In genomic region chr2:128642316-128642715, GRCh38 we compare ENCODE assay signal across 23 cellular contexts.
A peak's percentile ranks its signal among the peaks of the same experiment; 100 is the strongest.
DNase-seq lines count a peak whose midpoint lies in the region; ATAC-seq and TF ChIP-seq lines count a peak whose summit lies in the region.
"Had no signal": no experiment of that assay in that cellular context is flagged by ENCODE, and none has a peak within 500 bp of the region (broad histone marks: within the 10 kb centered on the region; RNA-seq: fewer than 3 reads in every experiment).

No MANE protein-coding gene starts in this region.

- intact Hi-C loops in sciatic nerve (cut with DNase I) = no loop called here

- ATAC-seq in sciatic nerve (no peak), HG02870 (IDR thresholded peaks at IDR 0.05; ENCODE audit: unreplicated experiment) (no peak)
- ATAC-seq: activated CD4-positive, CD25-positive, alpha-beta regulatory T cell treated with anti-CD3 and anti-CD28 coated beads, Interleukin-2, amount 50 U/mL, for 24 hours; heart left ventricle had no signal

- H3K27me3 Mint-ChIP-seq in T-helper 2 cell treated with Interferon-gamma antibody and Interleukin-4, amounts not matched to agents 5 μg/mL and 100 μg/mL, for 36 hours (ENCODE audit: low read depth) = peaks cover 25% of the 10 kb centered on the region

- DNase-seq in HL-60 (ENCODE audit: low read depth in 1 of 2, low spot score in 1 of 2) = no peak
- DNase-seq in activated CD8-positive, alpha-beta memory T cell treated with anti-CD3 and anti-CD28 coated beads, Interleukin-2, amount 50 U/mL, for 48 hours = peak; percentile 36
- peak; percentile 37 for DNase-seq in islet precursor cell
- peak; percentile 21 for DNase-seq in sciatic nerve (ENCODE audit: low spot score)
- DNase-seq in NCI-H1105 (lab: John Stamatoyannopoulos, UW) = no peak
- no peak for DNase-seq in T-helper 2 cell treated with Interferon-gamma antibody and Interleukin-4, amounts not matched to agents 5 μg/mL and 100 μg/mL, for 36 hours (ENCODE audit: low spot score)
- DNase-seq in central memory CD4-positive, alpha-beta T cell = no peak
- DNase-seq: activated CD4-positive, alpha-beta T cell treated with anti-CD3 and anti-CD28 coated beads, Interleukin-2, amount 50 U/mL, for 48 hours; activated gamma-delta T cell; effector memory CD4-positive, alpha-beta T cell; erythroblast; GOT3; NCI-H446 treated with DMSO at 0.1 percent for 48 hours; NCI-H82; small intestine; stimulated activated CD4-positive, alpha-beta T cell treated with anti-CD3 and anti-CD28 coated beads, Interleukin-2, amount 100 ng/mL, for 24 hours; T-helper 1 cell had no signal

- H3K36me3 Mint-ChIP-seq in T-helper 2 cell treated with Interferon-gamma antibody and Interleukin-4, amounts not matched to agents 5 μg/mL and 100 μg/mL, for 36 hours (ENCODE audit: low read depth) = no peaks in the 10 kb centered on the region

- H3K4me1 Mint-ChIP-seq in T-helper 2 cell treated with Interferon-gamma antibody and Interleukin-4, amounts not matched to agents 5 μg/mL and 100 μg/mL, for 36 hours (ENCODE audit: low read depth) = peaks cover 2% of the 10 kb centered on the region

- no peaks in the 10 kb centered on the region for H3K9me3 Mint-ChIP-seq in T-helper 2 cell treated with Interferon-gamma antibody and Interleukin-4, amounts not matched to agents 5 μg/mL and 100 μg/mL, for 36 hours

- H3K27ac ChIP-seq in HL-60 (replicated peaks) = 0 out of 2 replicates have a peak overlapping the region, but pooled peaks have one; percentile 9
- H3K27ac ChIP-seq: BLaER1, heart left ventricle, neutrophil, upper lobe of left lung had no signal

- TF ChIP-seq CTCF in HL-60 (IDR thresholded peaks at IDR 0.05; ENCODE audit: insufficient read depth, low read length) = no peak

- no peak overlapping the region for H3K4me3 Mint-ChIP-seq in T-helper 2 cell treated with Interferon-gamma antibody and Interleukin-4, amounts not matched to agents 5 μg/mL and 100 μg/mL, for 36 hours

- H3K4me3 ChIP-seq in HL-60 (replicated peaks; ENCODE audit: insufficient read depth, low read length) = no peak overlapping the region
- H3K4me3 ChIP-seq: BLaER1, heart left ventricle, upper lobe of left lung had no signal

- H3K27me3 ChIP-seq in HL-60 (ENCODE audit: insufficient read depth, poor library complexity, severe bottlenecking) = no peaks in the 10 kb centered on the region
- H3K27me3 ChIP-seq: BLaER1, heart left ventricle, neutrophil, upper lobe of left lung had no signal

- no peak overlapping the region for H3K27ac Mint-ChIP-seq in T-helper 2 cell treated with Interferon-gamma antibody and Interleukin-4, amounts not matched to agents 5 μg/mL and 100 μg/mL, for 36 hours

Comparison
In these comparisons a context has a peak if more than half of its experiments do, and no peak if none do; other contexts are left out.
1. DNase-seq: peak in activated CD8-positive, alpha-beta memory T cell treated with anti-CD3 and anti-CD28 coated beads, Interleukin-2, amount 50 U/mL, for 48 hours (single experiment), islet precursor cell (single experiment) and sciatic nerve (single experiment); none in HL-60 (0 of 2), NCI-H1105 (single experiment), T-helper 2 cell treated with Interferon-gamma antibody and Interleukin-4, amounts not matched to agents 5 μg/mL and 100 μg/mL, for 36 hours (single experiment) and central memory CD4-positive, alpha-beta T cell (single experiment).